In genomic region chr2:240432430-240432819, GRCh38 we compare ENCODE assay signal across 1 cellular context.
TF ChIP-seq lines count a peak whose summit lies in the region.

No MANE protein-coding gene starts in this region.

TF ChIP-seq in IMR-90, 13 proteins besides CTCF, POLR2A, EP300 and RAD21 (continued from another document):
- TF ChIP-seq USF2 (IDR thresholded peaks at IDR 0.05; ENCODE audit: low read depth, low read length) (no peak), MAZ (IDR thresholded peaks at IDR 0.05; ENCODE audit: borderline replicate concordance, low read depth, low read length) (no peak), ELK1 (IDR thresholded peaks at IDR 0.05; ENCODE audit: borderline replicate concordance, low read depth, low read length) (no peak), NFE2L2 (IDR thresholded peaks at IDR 0.05; ENCODE audit: low read depth, low read length) (no peak), SMC3 (IDR thresholded peaks at IDR 0.05; ENCODE audit: low read depth, low read length) (no peak), RCOR1 (IDR thresholded peaks at IDR 0.05; ENCODE audit: insufficient replicate concordance, low read length) (no peak), RFX5 (IDR thresholded peaks at IDR 0.05; ENCODE audit: low read depth, low read length) (no peak), FOS (IDR thresholded peaks at IDR 0.05; ENCODE audit: low read depth, low read length) (no peak), CHD1 (IDR thresholded peaks at IDR 0.05; ENCODE audit: low read depth, low read length) (no peak), BHLHE40 (IDR thresholded peaks at IDR 0.05; ENCODE audit: low read depth, low read length) (no peak)
TF ChIP-seq in IMR-90: peak in this region for 0.
